ENCODE assay signal across 8 cellular contexts in the genomic region with DNA sequence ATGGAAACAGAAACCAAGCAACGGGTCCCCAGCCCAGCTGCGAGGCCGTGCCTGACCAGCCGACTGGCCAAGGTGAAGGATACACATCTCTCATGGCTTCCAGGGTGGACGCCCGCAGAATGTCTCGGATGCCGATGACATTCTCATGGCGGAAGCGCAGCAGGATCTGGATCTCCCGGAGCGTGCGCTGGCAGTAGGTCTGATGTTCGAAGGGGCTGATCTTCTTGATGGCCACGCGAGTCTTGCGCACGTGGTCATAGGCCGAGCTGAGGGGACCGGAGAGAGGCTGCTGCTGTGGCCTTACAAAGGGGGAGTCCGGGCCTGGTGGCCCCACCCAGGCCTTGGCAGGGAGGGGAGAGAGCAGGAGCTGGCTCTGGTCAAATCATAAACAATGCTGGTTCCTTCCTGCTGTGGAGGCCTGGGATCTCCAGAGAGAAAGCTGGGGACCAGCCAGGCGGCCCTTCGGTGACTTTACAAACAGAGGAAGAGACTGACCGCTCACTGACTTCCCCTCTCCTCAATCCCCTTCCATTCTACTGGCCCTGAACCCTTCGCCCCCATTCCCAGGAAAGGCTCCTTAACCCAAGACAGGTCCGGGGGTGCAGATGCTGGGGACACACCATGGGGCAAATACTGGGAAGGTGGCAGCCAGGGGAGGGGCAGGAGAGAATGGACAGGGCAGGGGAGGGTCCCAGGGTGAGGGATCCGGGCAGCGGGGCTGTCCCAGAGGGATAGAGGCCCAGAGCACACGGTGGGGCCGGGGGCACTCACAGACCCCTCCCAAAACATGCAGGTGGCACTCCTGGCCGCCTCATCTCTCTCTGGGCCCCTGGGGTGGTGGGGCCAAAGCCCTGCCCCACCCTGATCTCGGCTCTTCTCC. TPM values are rescaled to one million over a fixed set of nuclear protein-coding genes. Genes with fewer than 3 reads are reported as not detected.
DNase-seq lines count a peak whose midpoint lies in the region; TF ChIP-seq lines count a peak whose summit lies in the region.

No MANE protein-coding gene starts in this region.

- H4K20me1 ChIP-seq in fibroblast of lung (ENCODE audit: control insufficient read depth, extremely low read depth, insufficient read depth, low read length) = no peaks in the 10 kb centered on the region
- H4K20me1 ChIP-seq in neural progenitor cell (ENCODE audit: low read depth) = no peaks in the 10 kb centered on the region

- peaks cover 12% of the 10 kb centered on the region for H3K36me3 Mint-ChIP-seq in neural progenitor cell

- H3K36me3 ChIP-seq in SJSA1 = peaks cover 9% of the 10 kb centered on the region; the same call in 1 of the 2 replicates
- H3K36me3 ChIP-seq in fibroblast of lung (ENCODE audit: control insufficient read depth, insufficient read depth, low read length) = peaks cover 9% of the 10 kb centered on the region
- H3K36me3 ChIP-seq in neural progenitor cell = no peaks in the 10 kb centered on the region

- no peak overlapping the region for H2AFZ ChIP-seq in fibroblast of lung (ENCODE audit: low read length)
- peak overlapping the region; percentile 70 for H2AFZ ChIP-seq in neural progenitor cell (replicated peaks)

- H3K4me2 ChIP-seq in fibroblast of lung (ENCODE audit: extremely low read depth, insufficient read depth, low read length) (peak overlapping the region; percentile 83), neural progenitor cell (peak overlapping the region; percentile 80)

- peaks cover 10% of the 10 kb centered on the region for H3F3A ChIP-seq in neural progenitor cell (ENCODE audit: low read depth)

- TF ChIP-seq CTCF in C4-2B (conservative IDR thresholded peaks at IDR 0.05) (no peak), fibroblast of lung (conservative IDR thresholded peaks at IDR 0.05 in 1 of 2, IDR thresholded peaks at IDR 0.05 in 1 of 2; ENCODE audit: low read depth in 1 of 2, low read length in 2 of 2) (no peak), neural progenitor cell (IDR thresholded peaks at IDR 0.05) (no peak)

- no peaks in the 10 kb centered on the region for H3K9me3 ChIP-seq in SJSA1 (replicated peaks)
- H3K9me3 ChIP-seq in fibroblast of lung (ENCODE audit: control insufficient read depth, insufficient read depth, low read depth, low read length) = no peaks in the 10 kb centered on the region
- H3K9me3 ChIP-seq in neural progenitor cell (ENCODE audit: low read depth) = no peaks in the 10 kb centered on the region

- peak overlapping the region; percentile 87 for H3K27ac Mint-ChIP-seq in neural progenitor cell

- peak overlapping the region; percentile 55 for H3K4me3 ChIP-seq in SJSA1
- peak overlapping the region; percentile 61 to 87 (median 76) for H3K4me3 ChIP-seq in fibroblast of lung (replicated peaks in 1 of 4; ENCODE audit: control extremely low read depth in 1 of 4, insufficient read depth in 1 of 4, low read depth in 3 of 4, low read length in 4 of 4)
- peak overlapping the region; percentile 63 for H3K4me3 ChIP-seq in neural progenitor cell

- no peaks in the 10 kb centered on the region for H3K9me3 Mint-ChIP-seq in neural progenitor cell

- H3K4me1 ChIP-seq in SJSA1 (replicated peaks) (peaks cover 14% of the 10 kb centered on the region), fibroblast of lung (ENCODE audit: control insufficient read depth, extremely low read depth, insufficient read depth, low read length) (peaks cover 7% of the 10 kb centered on the region), neural progenitor cell (peaks cover 4% of the 10 kb centered on the region)

- H3K27me3 Mint-ChIP-seq in neural progenitor cell (ENCODE audit: insufficient read depth, low read depth) = peaks cover 2% of the 10 kb centered on the region

- peak overlapping the region; percentile 90 for H3K4me3 Mint-ChIP-seq in neural progenitor cell

- peaks cover 18% of the 10 kb centered on the region for H3K4me1 Mint-ChIP-seq in neural progenitor cell

- H3K9ac ChIP-seq in fibroblast of lung (ENCODE audit: insufficient read depth, low read length) (peak overlapping the region; percentile 63), neural progenitor cell (peak overlapping the region; percentile 17)

- H3K27me3 ChIP-seq in SJSA1 (replicated peaks) (no peaks in the 10 kb centered on the region), fibroblast of lung (ENCODE audit: control insufficient read depth, insufficient read depth, low read length) (no peaks in the 10 kb centered on the region), neural progenitor cell (no peaks in the 10 kb centered on the region)

- H3K79me2 ChIP-seq in fibroblast of lung (ENCODE audit: control insufficient read depth, insufficient read depth, low read length) (peaks cover 5% of the 10 kb centered on the region), neural progenitor cell (ENCODE audit: low read depth) (no peaks in the 10 kb centered on the region)

- DNase-seq in SJSA1 (ENCODE audit: low read depth in 1 of 2, low spot score in 2 of 2) (no peak), fibroblast of lung (ENCODE audit: low read depth in 2 of 2) (peak in 1 of 2 donors; percentile 23), neural progenitor cell (ENCODE audit: low spot score) (no peak), epidermal melanocyte (ENCODE audit: insufficient read length, low spot score) (no peak)
- no peak for DNase-seq in central memory CD4-positive, alpha-beta T cell
- no peak for DNase-seq in activated CD4-positive, CD25-positive, alpha-beta regulatory T cell (lab: John Stamatoyannopoulos, UW)
- no peak for DNase-seq in stimulated activated CD4-positive, alpha-beta T cell treated with anti-CD3 and anti-CD28 coated beads, Interleukin-4, amount 100 ng/mL, for 4 hours

- H3K27ac ChIP-seq in C4-2B (peak overlapping the region; percentile 89), SJSA1 (no peak overlapping the region), fibroblast of lung (ENCODE audit: insufficient read depth, low read length) (peak overlapping the region; percentile 81), neural progenitor cell (no peak overlapping the region)

RNA-seq across cellular contexts. Expression of gene MAPK3, which starts 1.0 kb away (rescaled TPM):
- 18.6 and 23.3 TPM in 2 replicates for total RNA-seq in SJSA1 (2014; rRNA removed; shearing (Covaris generic))
- total RNA-seq in fibroblast of lung = 32.1 and 48.7 TPM in 2 replicates
- polyA plus RNA-seq in fibroblast of lung = 167 and 264 TPM in 2 replicates
- polyA plus RNA-seq in fibroblast of lung (2012) = 162 and 203 TPM in 2 replicates
- polyA minus RNA-seq in fibroblast of lung (ENCODE audit: low replicate concordance) = 248 and 302 TPM in 2 replicates
- total RNA-seq in neural progenitor cell (ENCODE audit: low replicate concordance) = 20.9 and 41.1 TPM in 2 replicates

RNA-seq across cellular contexts. Expression of gene GDPD3, which starts 8.6 kb away (rescaled TPM):
- 0.50 TPM in 1 of 2 replicates, not detected in the other for total RNA-seq in SJSA1 (2014; rRNA removed; shearing (Covaris generic))
- total RNA-seq in fibroblast of lung (1.0 and 1.2 TPM in 2 replicates), neural progenitor cell (ENCODE audit: low replicate concordance) (0.12 and 0.13 TPM in 2 replicates)
- polyA plus RNA-seq in fibroblast of lung = 1.2 and 1.3 TPM in 2 replicates
- 2.3 and 2.5 TPM in 2 replicates for polyA plus RNA-seq in fibroblast of lung (2012)
- polyA minus RNA-seq in fibroblast of lung (ENCODE audit: low replicate concordance) = 0.90 and 2.3 TPM in 2 replicates

RNA-seq across cellular contexts. Expression of gene YPEL3, which starts 26.0 kb away (rescaled TPM):
- total RNA-seq in SJSA1 (2014; rRNA removed; shearing (Covaris generic)) = 3.1 and 4.8 TPM in 2 replicates
- total RNA-seq in fibroblast of lung (16.0 and 19.5 TPM in 2 replicates), neural progenitor cell (ENCODE audit: low replicate concordance) (6.8 and 30.7 TPM in 2 replicates)
- 11.9 and 21.4 TPM in 2 replicates for polyA plus RNA-seq in fibroblast of lung
- 30.6 and 50.4 TPM in 2 replicates for polyA plus RNA-seq in fibroblast of lung (2012)
- 14.5 and 48.2 TPM in 2 replicates for polyA minus RNA-seq in fibroblast of lung (ENCODE audit: low replicate concordance)

RNA-seq across cellular contexts. Expression of gene TBX6, which starts 30.3 kb away (rescaled TPM):
- total RNA-seq in SJSA1 (2014; rRNA removed; shearing (Covaris generic)) = not detected in 2 replicates
- total RNA-seq in fibroblast of lung (0.26 and 0.33 TPM in 2 replicates), neural progenitor cell (ENCODE audit: low replicate concordance) (0.39 and 2.8 TPM in 2 replicates)
- not detected in 2 replicates for polyA plus RNA-seq in fibroblast of lung
- 0.06 and 0.12 TPM in 2 replicates for polyA plus RNA-seq in fibroblast of lung (2012)
- polyA minus RNA-seq in fibroblast of lung (ENCODE audit: low replicate concordance) = not detected in 2 replicates

RNA-seq across cellular contexts. Expression of gene PPP4C, which starts 46.2 kb away (rescaled TPM):
- 100 and 134 TPM in 2 replicates for total RNA-seq in SJSA1 (2014; rRNA removed; shearing (Covaris generic))
- total RNA-seq in fibroblast of lung (134 and 147 TPM in 2 replicates), neural progenitor cell (ENCODE audit: low replicate concordance) (93.3 and 166 TPM in 2 replicates)
- polyA plus RNA-seq in fibroblast of lung = 116 and 161 TPM in 2 replicates
- polyA plus RNA-seq in fibroblast of lung (2012) = 110 and 164 TPM in 2 replicates
- polyA minus RNA-seq in fibroblast of lung (ENCODE audit: low replicate concordance) = 526 and 648 TPM in 2 replicates

Comparison
In these comparisons a context has a peak if more than half of its experiments do, and no peak if none do; other contexts are left out.
1. H3K27ac ChIP-seq: peak in C4-2B (single experiment) and fibroblast of lung (single experiment); none in SJSA1 (single experiment) and neural progenitor cell (single experiment).
2. Peak in every context shown above with its lines, with median percentiles within 50 percentile points of each other: H3K4me3 ChIP-seq.